Comparison of ENCODE assay signal across 1 cellular context in the genomic region with DNA sequence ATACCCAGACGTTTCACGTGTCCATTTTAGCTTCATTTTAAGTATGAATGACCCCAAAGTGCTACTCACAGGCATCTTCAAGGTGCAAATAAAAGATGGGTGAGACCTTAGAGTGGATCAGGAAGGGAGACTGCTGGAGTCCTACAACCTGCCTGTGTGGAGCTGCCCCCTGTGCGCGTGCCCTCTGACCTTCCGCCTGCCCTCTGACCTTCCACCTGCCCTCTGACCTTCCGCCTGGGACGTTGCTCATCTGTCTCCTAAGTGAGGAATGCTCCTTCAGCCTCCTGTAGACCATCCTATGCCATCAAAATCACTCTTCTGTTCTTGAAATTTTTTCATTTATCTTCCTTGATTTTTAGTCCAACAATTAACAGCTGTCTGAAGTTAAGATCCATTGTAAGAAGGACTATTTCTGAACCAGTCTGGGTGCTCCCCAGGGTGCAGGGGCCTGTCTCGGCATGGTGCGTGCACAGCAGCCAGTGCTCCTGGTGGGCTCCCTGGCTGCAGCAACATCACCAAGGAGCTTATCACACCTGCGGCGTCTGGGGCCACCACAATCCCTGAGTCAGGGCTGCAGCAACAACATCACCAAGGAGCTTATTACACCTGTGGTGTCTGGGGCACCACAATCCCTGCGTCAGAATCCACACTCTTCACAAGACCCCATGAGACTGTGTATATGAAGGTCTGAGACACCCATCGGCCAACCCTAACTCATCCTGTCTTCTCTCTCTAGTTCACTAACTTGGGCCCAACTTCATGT.
TF ChIP-seq lines count a peak whose summit lies in the region.

No MANE protein-coding gene starts in this region.

TF ChIP-seq in WTC11, 78 proteins besides CTCF, POLR2A, EP300 and RAD21:
- TF ChIP-seq ESRRA (CRISPR knock-in tag; IDR thresholded peaks at IDR 0.05; ENCODE audit: borderline replicate concordance) (no peak), FOXJ3 (CRISPR knock-in tag; IDR thresholded peaks at IDR 0.05; ENCODE audit: borderline replicate concordance) (no peak), RELA (CRISPR knock-in tag; IDR thresholded peaks at IDR 0.05; ENCODE audit: borderline replicate concordance) (no peak), CREM (CRISPR knock-in tag; IDR thresholded peaks at IDR 0.05) (no peak), TCF7 (CRISPR knock-in tag; IDR thresholded peaks at IDR 0.05; ENCODE audit: low read depth) (no peak), NFATC4 (CRISPR knock-in tag; IDR thresholded peaks at IDR 0.05) (no peak), TP53 (CRISPR knock-in tag; IDR thresholded peaks at IDR 0.05) (no peak), NFE2L1 (CRISPR knock-in tag; IDR thresholded peaks at IDR 0.05) (no peak), MYBL2 (CRISPR knock-in tag; IDR thresholded peaks at IDR 0.05) (no peak), IRF2 (CRISPR knock-in tag; IDR thresholded peaks at IDR 0.05; ENCODE audit: borderline replicate concordance, low read depth) (no peak)
- TF ChIP-seq, protein P1, sequence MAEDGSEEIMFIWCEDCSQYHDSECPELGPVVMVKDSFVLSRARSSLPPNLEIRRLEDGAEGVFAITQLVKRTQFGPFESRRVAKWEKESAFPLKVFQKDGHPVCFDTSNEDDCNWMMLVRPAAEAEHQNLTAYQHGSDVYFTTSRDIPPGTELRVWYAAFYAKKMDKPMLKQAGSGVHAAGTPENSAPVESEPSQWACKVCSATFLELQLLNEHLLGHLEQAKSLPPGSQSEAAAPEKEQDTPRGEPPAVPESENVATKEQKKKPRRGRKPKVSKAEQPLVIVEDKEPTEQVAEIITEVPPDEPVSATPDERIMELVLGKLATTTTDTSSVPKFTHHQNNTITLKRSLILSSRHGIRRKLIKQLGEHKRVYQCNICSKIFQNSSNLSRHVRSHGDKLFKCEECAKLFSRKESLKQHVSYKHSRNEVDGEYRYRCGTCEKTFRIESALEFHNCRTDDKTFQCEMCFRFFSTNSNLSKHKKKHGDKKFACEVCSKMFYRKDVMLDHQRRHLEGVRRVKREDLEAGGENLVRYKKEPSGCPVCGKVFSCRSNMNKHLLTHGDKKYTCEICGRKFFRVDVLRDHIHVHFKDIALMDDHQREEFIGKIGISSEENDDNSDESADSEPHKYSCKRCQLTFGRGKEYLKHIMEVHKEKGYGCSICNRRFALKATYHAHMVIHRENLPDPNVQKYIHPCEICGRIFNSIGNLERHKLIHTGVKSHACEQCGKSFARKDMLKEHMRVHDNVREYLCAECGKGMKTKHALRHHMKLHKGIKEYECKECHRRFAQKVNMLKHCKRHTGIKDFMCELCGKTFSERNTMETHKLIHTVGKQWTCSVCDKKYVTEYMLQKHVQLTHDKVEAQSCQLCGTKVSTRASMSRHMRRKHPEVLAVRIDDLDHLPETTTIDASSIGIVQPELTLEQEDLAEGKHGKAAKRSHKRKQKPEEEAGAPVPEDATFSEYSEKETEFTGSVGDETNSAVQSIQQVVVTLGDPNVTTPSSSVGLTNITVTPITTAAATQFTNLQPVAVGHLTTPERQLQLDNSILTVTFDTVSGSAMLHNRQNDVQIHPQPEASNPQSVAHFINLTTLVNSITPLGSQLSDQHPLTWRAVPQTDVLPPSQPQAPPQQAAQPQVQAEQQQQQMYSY (CRISPR knock-in tag; IDR thresholded peaks at IDR 0.05): no peak
- TF ChIP-seq, protein P2, sequence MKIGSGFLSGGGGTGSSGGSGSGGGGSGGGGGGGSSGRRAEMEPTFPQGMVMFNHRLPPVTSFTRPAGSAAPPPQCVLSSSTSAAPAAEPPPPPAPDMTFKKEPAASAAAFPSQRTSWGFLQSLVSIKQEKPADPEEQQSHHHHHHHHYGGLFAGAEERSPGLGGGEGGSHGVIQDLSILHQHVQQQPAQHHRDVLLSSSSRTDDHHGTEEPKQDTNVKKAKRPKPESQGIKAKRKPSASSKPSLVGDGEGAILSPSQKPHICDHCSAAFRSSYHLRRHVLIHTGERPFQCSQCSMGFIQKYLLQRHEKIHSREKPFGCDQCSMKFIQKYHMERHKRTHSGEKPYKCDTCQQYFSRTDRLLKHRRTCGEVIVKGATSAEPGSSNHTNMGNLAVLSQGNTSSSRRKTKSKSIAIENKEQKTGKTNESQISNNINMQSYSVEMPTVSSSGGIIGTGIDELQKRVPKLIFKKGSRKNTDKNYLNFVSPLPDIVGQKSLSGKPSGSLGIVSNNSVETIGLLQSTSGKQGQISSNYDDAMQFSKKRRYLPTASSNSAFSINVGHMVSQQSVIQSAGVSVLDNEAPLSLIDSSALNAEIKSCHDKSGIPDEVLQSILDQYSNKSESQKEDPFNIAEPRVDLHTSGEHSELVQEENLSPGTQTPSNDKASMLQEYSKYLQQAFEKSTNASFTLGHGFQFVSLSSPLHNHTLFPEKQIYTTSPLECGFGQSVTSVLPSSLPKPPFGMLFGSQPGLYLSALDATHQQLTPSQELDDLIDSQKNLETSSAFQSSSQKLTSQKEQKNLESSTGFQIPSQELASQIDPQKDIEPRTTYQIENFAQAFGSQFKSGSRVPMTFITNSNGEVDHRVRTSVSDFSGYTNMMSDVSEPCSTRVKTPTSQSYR (CRISPR knock-in tag; IDR thresholded peaks at IDR 0.05): no peak
- TF ChIP-seq, protein P3, sequence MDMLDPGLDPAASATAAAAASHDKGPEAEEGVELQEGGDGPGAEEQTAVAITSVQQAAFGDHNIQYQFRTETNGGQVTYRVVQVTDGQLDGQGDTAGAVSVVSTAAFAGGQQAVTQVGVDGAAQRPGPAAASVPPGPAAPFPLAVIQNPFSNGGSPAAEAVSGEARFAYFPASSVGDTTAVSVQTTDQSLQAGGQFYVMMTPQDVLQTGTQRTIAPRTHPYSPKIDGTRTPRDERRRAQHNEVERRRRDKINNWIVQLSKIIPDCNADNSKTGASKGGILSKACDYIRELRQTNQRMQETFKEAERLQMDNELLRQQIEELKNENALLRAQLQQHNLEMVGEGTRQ (CRISPR knock-in tag; IDR thresholded peaks at IDR 0.05): no peak
- TF ChIP-seq, protein P4, sequence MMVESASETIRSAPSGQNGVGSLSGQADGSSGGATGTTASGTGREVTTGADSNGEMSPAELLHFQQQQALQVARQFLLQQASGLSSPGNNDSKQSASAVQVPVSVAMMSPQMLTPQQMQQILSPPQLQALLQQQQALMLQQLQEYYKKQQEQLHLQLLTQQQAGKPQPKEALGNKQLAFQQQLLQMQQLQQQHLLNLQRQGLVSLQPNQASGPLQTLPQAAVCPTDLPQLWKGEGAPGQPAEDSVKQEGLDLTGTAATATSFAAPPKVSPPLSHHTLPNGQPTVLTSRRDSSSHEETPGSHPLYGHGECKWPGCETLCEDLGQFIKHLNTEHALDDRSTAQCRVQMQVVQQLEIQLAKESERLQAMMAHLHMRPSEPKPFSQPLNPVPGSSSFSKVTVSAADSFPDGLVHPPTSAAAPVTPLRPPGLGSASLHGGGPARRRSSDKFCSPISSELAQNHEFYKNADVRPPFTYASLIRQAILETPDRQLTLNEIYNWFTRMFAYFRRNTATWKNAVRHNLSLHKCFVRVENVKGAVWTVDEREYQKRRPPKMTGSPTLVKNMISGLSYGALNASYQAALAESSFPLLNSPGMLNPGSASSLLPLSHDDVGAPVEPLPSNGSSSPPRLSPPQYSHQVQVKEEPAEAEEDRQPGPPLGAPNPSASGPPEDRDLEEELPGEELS (CRISPR knock-in tag; IDR thresholded peaks at IDR 0.05): no peak
- TF ChIP-seq, protein P5, sequence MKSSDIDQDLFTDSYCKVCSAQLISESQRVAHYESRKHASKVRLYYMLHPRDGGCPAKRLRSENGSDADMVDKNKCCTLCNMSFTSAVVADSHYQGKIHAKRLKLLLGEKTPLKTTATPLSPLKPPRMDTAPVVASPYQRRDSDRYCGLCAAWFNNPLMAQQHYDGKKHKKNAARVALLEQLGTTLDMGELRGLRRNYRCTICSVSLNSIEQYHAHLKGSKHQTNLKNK (CRISPR knock-in tag; IDR thresholded peaks at IDR 0.05): no peak
- TF ChIP-seq, protein P6, sequence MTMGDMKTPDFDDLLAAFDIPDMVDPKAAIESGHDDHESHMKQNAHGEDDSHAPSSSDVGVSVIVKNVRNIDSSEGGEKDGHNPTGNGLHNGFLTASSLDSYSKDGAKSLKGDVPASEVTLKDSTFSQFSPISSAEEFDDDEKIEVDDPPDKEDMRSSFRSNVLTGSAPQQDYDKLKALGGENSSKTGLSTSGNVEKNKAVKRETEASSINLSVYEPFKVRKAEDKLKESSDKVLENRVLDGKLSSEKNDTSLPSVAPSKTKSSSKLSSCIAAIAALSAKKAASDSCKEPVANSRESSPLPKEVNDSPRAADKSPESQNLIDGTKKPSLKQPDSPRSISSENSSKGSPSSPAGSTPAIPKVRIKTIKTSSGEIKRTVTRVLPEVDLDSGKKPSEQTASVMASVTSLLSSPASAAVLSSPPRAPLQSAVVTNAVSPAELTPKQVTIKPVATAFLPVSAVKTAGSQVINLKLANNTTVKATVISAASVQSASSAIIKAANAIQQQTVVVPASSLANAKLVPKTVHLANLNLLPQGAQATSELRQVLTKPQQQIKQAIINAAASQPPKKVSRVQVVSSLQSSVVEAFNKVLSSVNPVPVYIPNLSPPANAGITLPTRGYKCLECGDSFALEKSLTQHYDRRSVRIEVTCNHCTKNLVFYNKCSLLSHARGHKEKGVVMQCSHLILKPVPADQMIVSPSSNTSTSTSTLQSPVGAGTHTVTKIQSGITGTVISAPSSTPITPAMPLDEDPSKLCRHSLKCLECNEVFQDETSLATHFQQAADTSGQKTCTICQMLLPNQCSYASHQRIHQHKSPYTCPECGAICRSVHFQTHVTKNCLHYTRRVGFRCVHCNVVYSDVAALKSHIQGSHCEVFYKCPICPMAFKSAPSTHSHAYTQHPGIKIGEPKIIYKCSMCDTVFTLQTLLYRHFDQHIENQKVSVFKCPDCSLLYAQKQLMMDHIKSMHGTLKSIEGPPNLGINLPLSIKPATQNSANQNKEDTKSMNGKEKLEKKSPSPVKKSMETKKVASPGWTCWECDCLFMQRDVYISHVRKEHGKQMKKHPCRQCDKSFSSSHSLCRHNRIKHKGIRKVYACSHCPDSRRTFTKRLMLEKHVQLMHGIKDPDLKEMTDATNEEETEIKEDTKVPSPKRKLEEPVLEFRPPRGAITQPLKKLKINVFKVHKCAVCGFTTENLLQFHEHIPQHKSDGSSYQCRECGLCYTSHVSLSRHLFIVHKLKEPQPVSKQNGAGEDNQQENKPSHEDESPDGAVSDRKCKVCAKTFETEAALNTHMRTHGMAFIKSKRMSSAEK (CRISPR knock-in tag; IDR thresholded peaks at IDR 0.05; ENCODE audit: borderline replicate concordance): no peak
- TF ChIP-seq, protein P7, sequence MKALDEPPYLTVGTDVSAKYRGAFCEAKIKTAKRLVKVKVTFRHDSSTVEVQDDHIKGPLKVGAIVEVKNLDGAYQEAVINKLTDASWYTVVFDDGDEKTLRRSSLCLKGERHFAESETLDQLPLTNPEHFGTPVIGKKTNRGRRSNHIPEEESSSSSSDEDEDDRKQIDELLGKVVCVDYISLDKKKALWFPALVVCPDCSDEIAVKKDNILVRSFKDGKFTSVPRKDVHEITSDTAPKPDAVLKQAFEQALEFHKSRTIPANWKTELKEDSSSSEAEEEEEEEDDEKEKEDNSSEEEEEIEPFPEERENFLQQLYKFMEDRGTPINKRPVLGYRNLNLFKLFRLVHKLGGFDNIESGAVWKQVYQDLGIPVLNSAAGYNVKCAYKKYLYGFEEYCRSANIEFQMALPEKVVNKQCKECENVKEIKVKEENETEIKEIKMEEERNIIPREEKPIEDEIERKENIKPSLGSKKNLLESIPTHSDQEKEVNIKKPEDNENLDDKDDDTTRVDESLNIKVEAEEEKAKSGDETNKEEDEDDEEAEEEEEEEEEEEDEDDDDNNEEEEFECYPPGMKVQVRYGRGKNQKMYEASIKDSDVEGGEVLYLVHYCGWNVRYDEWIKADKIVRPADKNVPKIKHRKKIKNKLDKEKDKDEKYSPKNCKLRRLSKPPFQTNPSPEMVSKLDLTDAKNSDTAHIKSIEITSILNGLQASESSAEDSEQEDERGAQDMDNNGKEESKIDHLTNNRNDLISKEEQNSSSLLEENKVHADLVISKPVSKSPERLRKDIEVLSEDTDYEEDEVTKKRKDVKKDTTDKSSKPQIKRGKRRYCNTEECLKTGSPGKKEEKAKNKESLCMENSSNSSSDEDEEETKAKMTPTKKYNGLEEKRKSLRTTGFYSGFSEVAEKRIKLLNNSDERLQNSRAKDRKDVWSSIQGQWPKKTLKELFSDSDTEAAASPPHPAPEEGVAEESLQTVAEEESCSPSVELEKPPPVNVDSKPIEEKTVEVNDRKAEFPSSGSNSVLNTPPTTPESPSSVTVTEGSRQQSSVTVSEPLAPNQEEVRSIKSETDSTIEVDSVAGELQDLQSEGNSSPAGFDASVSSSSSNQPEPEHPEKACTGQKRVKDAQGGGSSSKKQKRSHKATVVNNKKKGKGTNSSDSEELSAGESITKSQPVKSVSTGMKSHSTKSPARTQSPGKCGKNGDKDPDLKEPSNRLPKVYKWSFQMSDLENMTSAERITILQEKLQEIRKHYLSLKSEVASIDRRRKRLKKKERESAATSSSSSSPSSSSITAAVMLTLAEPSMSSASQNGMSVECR (CRISPR knock-in tag; IDR thresholded peaks at IDR 0.05; ENCODE audit: borderline replicate concordance): no peak
- TF ChIP-seq, protein P8, sequence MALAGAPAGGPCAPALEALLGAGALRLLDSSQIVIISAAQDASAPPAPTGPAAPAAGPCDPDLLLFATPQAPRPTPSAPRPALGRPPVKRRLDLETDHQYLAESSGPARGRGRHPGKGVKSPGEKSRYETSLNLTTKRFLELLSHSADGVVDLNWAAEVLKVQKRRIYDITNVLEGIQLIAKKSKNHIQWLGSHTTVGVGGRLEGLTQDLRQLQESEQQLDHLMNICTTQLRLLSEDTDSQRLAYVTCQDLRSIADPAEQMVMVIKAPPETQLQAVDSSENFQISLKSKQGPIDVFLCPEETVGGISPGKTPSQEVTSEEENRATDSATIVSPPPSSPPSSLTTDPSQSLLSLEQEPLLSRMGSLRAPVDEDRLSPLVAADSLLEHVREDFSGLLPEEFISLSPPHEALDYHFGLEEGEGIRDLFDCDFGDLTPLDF (CRISPR knock-in tag; IDR thresholded peaks at IDR 0.05): no peak
- TF ChIP-seq, protein P9, sequence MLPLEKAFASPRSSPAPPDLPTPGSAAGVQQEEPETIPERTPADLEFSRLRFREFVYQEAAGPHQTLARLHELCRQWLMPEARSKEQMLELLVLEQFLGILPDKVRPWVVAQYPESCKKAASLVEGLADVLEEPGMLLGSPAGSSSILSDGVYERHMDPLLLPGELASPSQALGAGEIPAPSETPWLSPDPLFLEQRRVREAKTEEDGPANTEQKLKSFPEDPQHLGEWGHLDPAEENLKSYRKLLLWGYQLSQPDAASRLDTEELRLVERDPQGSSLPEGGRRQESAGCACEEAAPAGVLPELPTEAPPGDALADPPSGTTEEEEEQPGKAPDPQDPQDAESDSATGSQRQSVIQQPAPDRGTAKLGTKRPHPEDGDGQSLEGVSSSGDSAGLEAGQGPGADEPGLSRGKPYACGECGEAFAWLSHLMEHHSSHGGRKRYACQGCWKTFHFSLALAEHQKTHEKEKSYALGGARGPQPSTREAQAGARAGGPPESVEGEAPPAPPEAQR (CRISPR knock-in tag; IDR thresholded peaks at IDR 0.05): no peak
- TF ChIP-seq, protein P10, sequence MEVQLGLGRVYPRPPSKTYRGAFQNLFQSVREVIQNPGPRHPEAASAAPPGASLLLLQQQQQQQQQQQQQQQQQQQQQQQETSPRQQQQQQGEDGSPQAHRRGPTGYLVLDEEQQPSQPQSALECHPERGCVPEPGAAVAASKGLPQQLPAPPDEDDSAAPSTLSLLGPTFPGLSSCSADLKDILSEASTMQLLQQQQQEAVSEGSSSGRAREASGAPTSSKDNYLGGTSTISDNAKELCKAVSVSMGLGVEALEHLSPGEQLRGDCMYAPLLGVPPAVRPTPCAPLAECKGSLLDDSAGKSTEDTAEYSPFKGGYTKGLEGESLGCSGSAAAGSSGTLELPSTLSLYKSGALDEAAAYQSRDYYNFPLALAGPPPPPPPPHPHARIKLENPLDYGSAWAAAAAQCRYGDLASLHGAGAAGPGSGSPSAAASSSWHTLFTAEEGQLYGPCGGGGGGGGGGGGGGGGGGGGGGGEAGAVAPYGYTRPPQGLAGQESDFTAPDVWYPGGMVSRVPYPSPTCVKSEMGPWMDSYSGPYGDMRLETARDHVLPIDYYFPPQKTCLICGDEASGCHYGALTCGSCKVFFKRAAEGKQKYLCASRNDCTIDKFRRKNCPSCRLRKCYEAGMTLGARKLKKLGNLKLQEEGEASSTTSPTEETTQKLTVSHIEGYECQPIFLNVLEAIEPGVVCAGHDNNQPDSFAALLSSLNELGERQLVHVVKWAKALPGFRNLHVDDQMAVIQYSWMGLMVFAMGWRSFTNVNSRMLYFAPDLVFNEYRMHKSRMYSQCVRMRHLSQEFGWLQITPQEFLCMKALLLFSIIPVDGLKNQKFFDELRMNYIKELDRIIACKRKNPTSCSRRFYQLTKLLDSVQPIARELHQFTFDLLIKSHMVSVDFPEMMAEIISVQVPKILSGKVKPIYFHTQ (CRISPR knock-in tag; IDR thresholded peaks at IDR 0.05): no peak
